In the genomic region with DNA sequence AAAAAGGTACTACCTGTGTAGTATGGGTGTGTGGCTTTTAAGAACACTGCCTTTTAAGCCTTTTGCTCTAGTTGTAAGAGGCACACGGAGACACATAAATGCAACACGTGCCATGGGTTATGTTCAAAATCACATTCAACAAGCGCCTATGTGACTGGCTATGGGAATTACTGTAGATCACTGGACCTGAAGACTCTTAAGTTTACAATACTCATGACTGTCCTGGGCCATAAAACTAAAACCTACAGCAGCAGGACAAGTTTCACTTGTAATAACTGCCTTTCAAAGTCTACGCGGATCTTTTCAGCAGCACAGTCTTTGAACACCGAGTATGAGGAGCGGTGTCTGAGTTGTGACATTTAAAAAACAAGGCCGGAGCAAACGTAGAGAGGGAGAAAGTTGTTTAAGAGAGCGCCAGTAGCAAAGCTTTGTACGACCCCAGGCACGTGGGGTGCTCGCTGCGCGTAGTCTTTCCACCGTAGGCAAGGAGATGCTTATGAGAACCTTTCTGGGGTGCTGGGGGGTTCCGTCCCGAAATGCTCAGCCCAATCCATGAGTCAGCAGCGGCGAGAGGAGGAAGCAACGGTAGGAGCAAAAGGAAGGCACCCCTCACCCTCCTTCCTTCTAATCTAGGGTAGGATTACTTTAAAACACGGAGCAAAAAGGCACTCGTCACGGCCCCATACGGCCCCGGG, we compare ENCODE assay signal across 1 cellular context.
TF ChIP-seq lines count a peak whose summit lies in the region.

No MANE protein-coding gene starts in this region.

TF ChIP-seq in WTC11, 78 proteins besides CTCF, POLR2A, EP300 and RAD21 (continued from another document):
- TF ChIP-seq, protein P1, sequence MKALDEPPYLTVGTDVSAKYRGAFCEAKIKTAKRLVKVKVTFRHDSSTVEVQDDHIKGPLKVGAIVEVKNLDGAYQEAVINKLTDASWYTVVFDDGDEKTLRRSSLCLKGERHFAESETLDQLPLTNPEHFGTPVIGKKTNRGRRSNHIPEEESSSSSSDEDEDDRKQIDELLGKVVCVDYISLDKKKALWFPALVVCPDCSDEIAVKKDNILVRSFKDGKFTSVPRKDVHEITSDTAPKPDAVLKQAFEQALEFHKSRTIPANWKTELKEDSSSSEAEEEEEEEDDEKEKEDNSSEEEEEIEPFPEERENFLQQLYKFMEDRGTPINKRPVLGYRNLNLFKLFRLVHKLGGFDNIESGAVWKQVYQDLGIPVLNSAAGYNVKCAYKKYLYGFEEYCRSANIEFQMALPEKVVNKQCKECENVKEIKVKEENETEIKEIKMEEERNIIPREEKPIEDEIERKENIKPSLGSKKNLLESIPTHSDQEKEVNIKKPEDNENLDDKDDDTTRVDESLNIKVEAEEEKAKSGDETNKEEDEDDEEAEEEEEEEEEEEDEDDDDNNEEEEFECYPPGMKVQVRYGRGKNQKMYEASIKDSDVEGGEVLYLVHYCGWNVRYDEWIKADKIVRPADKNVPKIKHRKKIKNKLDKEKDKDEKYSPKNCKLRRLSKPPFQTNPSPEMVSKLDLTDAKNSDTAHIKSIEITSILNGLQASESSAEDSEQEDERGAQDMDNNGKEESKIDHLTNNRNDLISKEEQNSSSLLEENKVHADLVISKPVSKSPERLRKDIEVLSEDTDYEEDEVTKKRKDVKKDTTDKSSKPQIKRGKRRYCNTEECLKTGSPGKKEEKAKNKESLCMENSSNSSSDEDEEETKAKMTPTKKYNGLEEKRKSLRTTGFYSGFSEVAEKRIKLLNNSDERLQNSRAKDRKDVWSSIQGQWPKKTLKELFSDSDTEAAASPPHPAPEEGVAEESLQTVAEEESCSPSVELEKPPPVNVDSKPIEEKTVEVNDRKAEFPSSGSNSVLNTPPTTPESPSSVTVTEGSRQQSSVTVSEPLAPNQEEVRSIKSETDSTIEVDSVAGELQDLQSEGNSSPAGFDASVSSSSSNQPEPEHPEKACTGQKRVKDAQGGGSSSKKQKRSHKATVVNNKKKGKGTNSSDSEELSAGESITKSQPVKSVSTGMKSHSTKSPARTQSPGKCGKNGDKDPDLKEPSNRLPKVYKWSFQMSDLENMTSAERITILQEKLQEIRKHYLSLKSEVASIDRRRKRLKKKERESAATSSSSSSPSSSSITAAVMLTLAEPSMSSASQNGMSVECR (CRISPR knock-in tag; IDR thresholded peaks at IDR 0.05; ENCODE audit: borderline replicate concordance) = 0 out of 2 replicates have a peak, but pooled peaks have one; percentile 27
- no peak for TF ChIP-seq ZNF423 (CRISPR knock-in tag; IDR thresholded peaks at IDR 0.05)
- TF ChIP-seq NFYB (CRISPR knock-in tag; conservative IDR thresholded peaks at IDR 0.05; ENCODE audit: low read depth) = no peak
